ENCODE assay signal across 13 cellular contexts in the genomic region with DNA sequence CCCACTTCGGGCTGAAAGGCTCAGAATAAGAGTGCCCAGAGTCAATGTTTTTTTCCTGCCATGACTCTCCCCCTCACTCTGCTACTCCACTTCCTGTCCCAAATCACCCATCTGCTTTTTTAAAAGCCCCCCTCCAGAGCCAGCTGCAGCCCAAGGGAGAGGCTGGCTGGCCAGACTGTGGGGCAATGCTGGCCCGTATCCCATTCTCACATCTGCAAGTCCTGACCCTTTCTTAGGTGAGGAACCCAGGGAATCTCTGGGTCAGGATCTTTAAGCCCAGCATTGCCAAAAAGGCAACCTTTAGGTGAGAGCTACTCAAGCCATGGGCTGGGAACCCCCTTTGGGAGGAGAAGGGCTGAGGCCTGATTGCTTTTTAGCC. TPM values are rescaled to one million over a fixed set of nuclear protein-coding genes. Genes with fewer than 3 reads are reported as not detected.
DNase-seq lines count a peak whose midpoint lies in the region; ATAC-seq and TF ChIP-seq lines count a peak whose summit lies in the region.
"Had no signal": no experiment of that assay in that cellular context is flagged by ENCODE, and none has a peak within 500 bp of the region (broad histone marks: within the 10 kb centered on the region; RNA-seq: fewer than 3 reads in every experiment).

No MANE protein-coding gene starts in this region.

- 39 to 46% methylated on average over 2 of the region's 2 CpGs for WGBS in aorta, 2 donors

- no peak for TF ChIP-seq CTCF in breast epithelium (IDR thresholded peaks at IDR 0.05)

- H3K27ac ChIP-seq in breast epithelium, result peak overlapping the region; percentile 86 to 89
- H3K27ac ChIP-seq in muscle layer of duodenum (ENCODE audit: low read length), result peak overlapping the region; percentile 95
- peak overlapping the region; percentile 20 to 85 for H3K27ac ChIP-seq in aorta (ENCODE audit: low read depth in 1 of 2, low read length in 2 of 2)
- H3K27ac ChIP-seq: testis had no signal

- no peaks in the 10 kb centered on the region for H3K36me3 ChIP-seq in breast epithelium
- H3K36me3 ChIP-seq in muscle layer of duodenum (ENCODE audit: control insufficient read depth in 1 of 2, insufficient read depth in 2 of 2, low read length in 2 of 2), result peaks cover 0 to 31% of the 10 kb centered on the region in 2 donors
- H3K36me3 ChIP-seq in aorta (ENCODE audit: control insufficient read depth in 1 of 2, insufficient read depth in 2 of 2, low read length in 1 of 2), result no peaks in the 10 kb centered on the region

- H3K9me3 ChIP-seq in breast epithelium (no peaks in the 10 kb centered on the region), muscle layer of duodenum (ENCODE audit: control insufficient read depth in 1 of 2, low read length in 2 of 2) (no peaks in the 10 kb centered on the region), aorta (ENCODE audit: control insufficient read depth, low read length) (no peaks in the 10 kb centered on the region)
- H3K9me3 ChIP-seq: testis had no signal

- H3K4me3 Mint-ChIP-seq in stimulated activated naive CD8-positive, alpha-beta T cell treated with anti-CD3 and anti-CD28 coated beads, Interleukin-15, Interleukin-2, amounts not matched to agents 100 ng/mL and 50 ng/mL, for 24 hours, result no peak overlapping the region

- peak overlapping the region; percentile 6 for H3K27ac Mint-ChIP-seq in stimulated activated naive CD8-positive, alpha-beta T cell treated with anti-CD3 and anti-CD28 coated beads, Interleukin-15, Interleukin-2, amounts not matched to agents 100 ng/mL and 50 ng/mL, for 24 hours

- peaks cover 50% of the 10 kb centered on the region for H3K4me1 Mint-ChIP-seq in stimulated activated naive CD8-positive, alpha-beta T cell treated with anti-CD3 and anti-CD28 coated beads, Interleukin-15, Interleukin-2, amounts not matched to agents 100 ng/mL and 50 ng/mL, for 24 hours (ENCODE audit: low read depth)

- intact Hi-C loops in breast epithelium (cut with DNase I; ENCODE audit: low total_unique reads) (no loop called here), aorta (cut with DNase I) (no loop called here)

- no peaks in the 10 kb centered on the region for H3K4me1 ChIP-seq in breast epithelium
- peaks cover 9 to 26% of the 10 kb centered on the region in 2 donors for H3K4me1 ChIP-seq in muscle layer of duodenum (ENCODE audit: control insufficient read depth in 1 of 2, insufficient read depth in 2 of 2, low read length in 2 of 2)
- peaks cover 3 to 6% of the 10 kb centered on the region in 2 donors for H3K4me1 ChIP-seq in aorta (ENCODE audit: control insufficient read depth in 1 of 2, insufficient read depth in 2 of 2, low read length in 2 of 2)
- H3K4me1 ChIP-seq: testis had no signal

- no peaks in the 10 kb centered on the region for H3K9me3 Mint-ChIP-seq in stimulated activated naive CD8-positive, alpha-beta T cell treated with anti-CD3 and anti-CD28 coated beads, Interleukin-15, Interleukin-2, amounts not matched to agents 100 ng/mL and 50 ng/mL, for 24 hours

- H3K27me3 ChIP-seq in breast epithelium (no peaks in the 10 kb centered on the region), muscle layer of duodenum (ENCODE audit: low read depth, low read length) (no peaks in the 10 kb centered on the region), aorta (ENCODE audit: control insufficient read depth in 1 of 2, insufficient read depth in 2 of 2, low read length in 1 of 2) (no peaks in the 10 kb centered on the region)
- H3K27me3 ChIP-seq: testis had no signal

- no peaks in the 10 kb centered on the region for H3K36me3 Mint-ChIP-seq in stimulated activated naive CD8-positive, alpha-beta T cell treated with anti-CD3 and anti-CD28 coated beads, Interleukin-15, Interleukin-2, amounts not matched to agents 100 ng/mL and 50 ng/mL, for 24 hours (ENCODE audit: low read depth)

- TF ChIP-seq POLR2A in breast epithelium (IDR thresholded peaks at IDR 0.05) (no peak), GM18505 (IDR thresholded peaks at IDR 0.05; ENCODE audit: borderline replicate concordance, extremely low read depth, insufficient read depth, insufficient read length) (no peak)

- H3K27me3 Mint-ChIP-seq in stimulated activated naive CD8-positive, alpha-beta T cell treated with anti-CD3 and anti-CD28 coated beads, Interleukin-15, Interleukin-2, amounts not matched to agents 100 ng/mL and 50 ng/mL, for 24 hours, result no peaks in the 10 kb centered on the region

- DNase-seq in stimulated activated naive CD8-positive, alpha-beta T cell treated with anti-CD3 and anti-CD28 coated beads, Interleukin-15, Interleukin-2, amounts not matched to agents 100 U/mL and 50 U/mL, for 24 hours, result no peak
- no peak for DNase-seq in breast epithelium (ENCODE audit: low spot score in 2 of 2)
- DNase-seq in aorta, result no peak
- no peak for DNase-seq in NCI-H1694 treated with DMSO at 0.1 percent for 48 hours (lab: John Stamatoyannopoulos, UW)
- DNase-seq in activated CD4-positive, CD25-positive, alpha-beta regulatory T cell treated with anti-CD3 and anti-CD28 coated beads, Interleukin-2, amount 50 U/mL, for 72 hours, result no peak
- DNase-seq: activated CD8-positive, alpha-beta memory T cell treated with anti-CD3 and anti-CD28 coated beads for 24 hours; COR-L47; NCI-H524 treated with DMSO at 0.1 percent for 48 hours; testis had no signal

- ATAC-seq in stimulated activated naive CD8-positive, alpha-beta T cell treated with anti-CD3 and anti-CD28 coated beads, Interleukin-15, Interleukin-2, amounts not matched to agents 100 U/mL and 50 U/mL, for 24 hours, result no peak
- ATAC-seq in aorta (ENCODE audit: low FRiP score) (peak; percentile 0), GM18505 (IDR thresholded peaks at IDR 0.05; ENCODE audit: unreplicated experiment) (no peak)

- H3K4me3 ChIP-seq in breast epithelium (peak overlapping the region in 2 of 3 donors; percentile 80 to 99), muscle layer of duodenum (ENCODE audit: low read depth in 1 of 2, low read length in 2 of 2) (peak overlapping the region; percentile 34 to 88), aorta (ENCODE audit: low read length in 2 of 2) (peak overlapping the region in 1 of 2 donors; percentile 6)
- H3K4me3 ChIP-seq: testis had no signal

RNA-seq across cellular contexts. Expression of a gene that starts 1.7 kb away (rescaled TPM):
- total RNA-seq in breast epithelium, result 100 to 1,000 TPM in 1 of 3 donors, 10 to 100 TPM in 2; 30.4 to 135 (median 81.9) TPM
- total RNA-seq in aorta, result 1,000 to 10,000 TPM in 1 of 2 donors, 100 to 1,000 TPM in 1; 241 to 1,416 TPM
- 100 to 1,000 TPM in 1 of 2 donors, 10 to 100 TPM in 1; 26.5 to 464 TPM for polyA plus RNA-seq in aorta

RNA-seq across cellular contexts. Expression of a gene that starts 36.2 kb away (rescaled TPM):
- total RNA-seq in breast epithelium (10 to 100 TPM in 2 of 3 donors, 1 to 10 TPM in 1; 8.9 to 18.4 (median 10.5) TPM), aorta (10 to 100 TPM; 22.2 to 27.6 TPM)
- polyA plus RNA-seq in aorta, result 10 to 100 TPM in 1 of 2 donors, 1 to 10 TPM in 1; 4.1 to 11.5 TPM

RNA-seq across cellular contexts. Expression of a gene that starts 52.6 kb away (rescaled TPM):
- 1 to 10 TPM in 1 of 3 donors, under 1 TPM in 1, not detected in 1; 0.96 to 1.3 TPM for total RNA-seq in breast epithelium
- not detected for total RNA-seq in aorta
- polyA plus RNA-seq in aorta, result 1 to 10 TPM in 1 of 2 donors, not detected in 1; 1.5 TPM
- total RNA-seq: epithelial cell of proximal tubule had no signal

RNA-seq across cellular contexts. Expression of a gene that starts 56.5 kb away (rescaled TPM):
- total RNA-seq in breast epithelium, result under 1 TPM in 1 of 3 donors, not detected in 2; 0.44 TPM
- total RNA-seq in aorta, result 1 to 10 TPM; 1.9 TPM
- polyA plus RNA-seq in aorta, result under 1 TPM in 1 of 2 donors, not detected in 1; 0.38 TPM
- total RNA-seq: epithelial cell of proximal tubule had no signal
